Comparison of ENCODE assay signal across 34 cellular contexts in genomic region chr16:51987519-51987918, GRCh38.
"Had no signal": no experiment of that assay in that cellular context is flagged by ENCODE, and none has a peak within 500 bp of the region (broad histone marks: within the 10 kb centered on the region; RNA-seq: fewer than 3 reads in every experiment).

No MANE protein-coding gene starts in this region.

- ATAC-seq: activated naive CD4-positive, alpha-beta T cell treated with anti-CD3 and anti-CD28 coated beads, Interleukin-2, amount 50 U/mL, for 72 hours; activated naive CD8-positive, alpha-beta T cell treated with anti-CD3 and anti-CD28 coated beads, Interleukin-2, amount 50 U/mL, for 24 hours; activated T-cell treated with anti-CD3 and anti-CD28 coated beads, Interleukin-2, amount 50 U/mL, for 4 hours; activated T-cell treated with anti-CD3 and anti-CD28 coated beads, Interleukin-2, amount 50 U/mL, for 72 hours; activated T-helper 17 cell treated with anti-CD3 and anti-CD28 coated beads, Interleukin-2, amount 50 U/mL, for 72 hours; body of pancreas had no signal

- DNase-seq: activated effector memory CD4-positive, alpha-beta T cell treated with anti-CD3 and anti-CD28 coated beads, Interleukin-2, amount 50 U/mL, for 16 hours; activated effector memory CD4-positive, alpha-beta T cell treated with Interleukin-2 at 50 U/mL for 16 hours; activated gamma-delta T cell; activated gamma-delta T cell treated with Interleukin-2 at 50 U/mL for 16 hours; activated naive CD4-positive, alpha-beta T cell; activated naive CD4-positive, alpha-beta T cell treated with anti-CD3 and anti-CD28 coated beads for 36 hours; activated naive CD4-positive, alpha-beta T cell treated with anti-CD3 and anti-CD28 coated beads, Interleukin-2, amount 10 ng/mL, durations not matched to agents 7 days and 5 days; activated naive CD4-positive, alpha-beta T cell treated with anti-CD3 and anti-CD28 coated beads, Interleukin-2, amount 50 U/mL, for 16 hours; activated naive CD4-positive, alpha-beta T cell treated with Interleukin-2 at 50 U/mL for 16 hours; activated naive CD8-positive, alpha-beta T cell treated with anti-CD3 and anti-CD28 coated beads for 36 hours; activated naive CD8-positive, alpha-beta T cell treated with anti-CD3 and anti-CD28 coated beads, Interleukin-2, amount 10 ng/mL, durations not matched to agents 7 days and 5 days; activated naive CD8-positive, alpha-beta T cell treated with anti-CD3 and anti-CD28 coated beads, Interleukin-2, amount 50 U/mL, for 24 hours; activated T-cell treated with anti-CD3 and anti-CD28 coated beads, Interleukin-2, amount 50 U/mL, for 1 hour; activated T-cell treated with anti-CD3 and anti-CD28 coated beads, Interleukin-2, amount 50 U/mL, for 24 hours; activated T-cell treated with anti-CD3 and anti-CD28 coated beads, Interleukin-2, amount 50 U/mL, for 4 hours; activated T-cell treated with anti-CD3 and anti-CD28 coated beads, Interleukin-2, amount 50 U/mL, for 48 hours; activated T-cell treated with anti-CD3 and anti-CD28 coated beads, Interleukin-2, amount 50 U/mL, for 72 hours; adrenal gland; amniotic stem cell; amygdala; anterior cingulate cortex; aorta; body of pancreas; brain microvascular endothelial cell; caudate nucleus; central memory CD4-positive, alpha-beta T cell; cerebellar nuclear complex had no signal

- H3K27me3 ChIP-seq: adrenal gland, ascending aorta, body of pancreas, brain microvascular endothelial cell had no signal

- H3K4me1 ChIP-seq: adrenal gland, ascending aorta, breast epithelium had no signal

- FAIRE-seq: astrocyte, bronchial epithelial cell had no signal

- H3K36me3 ChIP-seq: adrenal gland, ascending aorta, brain microvascular endothelial cell, breast epithelium, cardiac muscle cell had no signal

- H3K9me3 ChIP-seq: adrenal gland, ascending aorta, body of pancreas, breast epithelium had no signal

- H3K27ac ChIP-seq: adrenal gland, ascending aorta, body of pancreas, brain microvascular endothelial cell, breast epithelium, cardiac muscle cell had no signal

- H3K4me3 ChIP-seq: adrenal gland, ascending aorta, body of pancreas, breast epithelium, cardiac muscle cell had no signal
